7 cellular contexts compared by ENCODE assay signal in genomic region chr6:2754396-2754795, GRCh38.
"Had no signal": no experiment of that assay in that cellular context is flagged by ENCODE, and none has a peak within 500 bp of the region (broad histone marks: within the 10 kb centered on the region; RNA-seq: fewer than 3 reads in every experiment).

No MANE protein-coding gene starts in this region.

- H3K9me3 ChIP-seq: HAP-1 had no signal

- H3K27ac ChIP-seq: GM23248, HL-60 had no signal

- H3K4me3 ChIP-seq: GM23248, HAP-1 had no signal

- DNase-seq: GM23248, GOT3, H7, HFFc6, KBM-7 had no signal

- H3K36me3 ChIP-seq: HAP-1 had no signal
